18 cellular contexts compared by ENCODE assay signal in the genomic region with DNA sequence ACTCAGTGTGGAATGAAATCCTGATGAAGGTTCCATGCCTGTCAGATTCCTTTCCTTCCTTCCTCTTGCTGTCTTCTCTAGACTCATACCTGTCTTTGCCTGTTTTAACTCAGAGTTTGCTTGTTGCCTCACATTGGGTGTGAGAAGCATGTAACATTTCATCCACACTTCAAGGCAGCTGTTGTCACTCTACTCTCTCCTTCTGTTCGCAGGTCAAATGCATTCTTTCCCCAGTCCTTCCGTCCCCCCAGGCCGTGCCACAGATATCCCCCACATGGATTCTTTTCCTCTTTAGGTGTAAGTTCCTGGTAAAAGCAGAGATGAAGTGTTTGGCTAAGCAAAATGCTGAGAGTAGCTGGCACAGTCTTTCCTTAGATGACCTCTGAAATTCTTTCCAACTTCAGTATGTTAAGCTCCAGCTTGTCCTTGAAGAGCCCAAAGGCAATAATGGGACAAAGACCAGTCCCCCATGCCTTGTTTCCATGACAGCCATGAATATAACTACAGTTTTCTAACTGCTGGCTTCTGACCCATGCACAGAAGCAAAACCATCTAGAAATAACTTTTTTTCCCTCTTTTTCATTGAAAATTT.
A peak's percentile ranks its signal among the peaks of the same experiment; 100 is the strongest.
DNase-seq lines count a peak whose midpoint lies in the region; ATAC-seq and TF ChIP-seq lines count a peak whose summit lies in the region.
"Had no signal": no experiment of that assay in that cellular context is flagged by ENCODE, and none has a peak within 500 bp of the region (broad histone marks: within the 10 kb centered on the region; RNA-seq: fewer than 3 reads in every experiment).

No MANE protein-coding gene starts in this region.

- H2BK5ac ChIP-seq in neuronal stem cell (ENCODE audit: low read length) = no peak overlapping the region

- no peaks in the 10 kb centered on the region for H3K36me3 ChIP-seq in cardiac muscle cell
- H3K36me3 ChIP-seq in neuronal stem cell (replicated peaks in 1 of 2; ENCODE audit: control insufficient read depth in 2 of 2, insufficient read depth in 2 of 2, low read length in 2 of 2) = no peaks in the 10 kb centered on the region
- H3K36me3 ChIP-seq: BLaER1 had no signal

- no peaks in the 10 kb centered on the region for H3K27me3 ChIP-seq in cardiac muscle cell
- H3K27me3 ChIP-seq in neuronal stem cell (ENCODE audit: control insufficient read depth in 3 of 3, insufficient read depth in 3 of 3, low read depth in 1 of 3, low read length in 3 of 3) = peaks cover 0 to 7% (median 0%) of the 10 kb centered on the region in 3 experiments
- H3K27me3 ChIP-seq: BLaER1 had no signal

- peak; percentile 21 for DNase-seq in ELF-1 (ENCODE audit: low read depth, low spot score)
- DNase-seq in cardiac muscle cell (ENCODE audit: low read depth in 1 of 2, low spot score in 1 of 2) = peak in 1 of 2 donors; percentile 69
- DNase-seq in left ventricle myocardium superior = no peak
- no peak for DNase-seq in neuronal stem cell (ENCODE audit: low spot score)
- no peak for DNase-seq in kidney tubule cell (ENCODE audit: low spot score)
- no peak for DNase-seq in T1000 (lab: John Stamatoyannopoulos, UW)
- DNase-seq: 8988T; AML-193; Caco-2; CD8-positive, alpha-beta memory T cell; DND-41; GF-D8; H7 had no signal

- TF ChIP-seq CTCF in cardiac muscle cell (IDR thresholded peaks at IDR 0.05; ENCODE audit: low read depth, low read length) = no peak

- H3K79me1 ChIP-seq in neuronal stem cell (ENCODE audit: low read depth, low read length) = no peaks in the 10 kb centered on the region

- H2BK15ac ChIP-seq in neuronal stem cell (ENCODE audit: low read length) = no peak overlapping the region

- no peak overlapping the region for H3K23ac ChIP-seq in neuronal stem cell (ENCODE audit: low read depth, low read length, poor library complexity)

- H3K4ac ChIP-seq in neuronal stem cell (ENCODE audit: low read length) = no peak overlapping the region

- WGBS in neuronal stem cell (ENCODE audit: extremely low coverage in 2 of 2, insufficient read length in 2 of 2, insufficient replicate concordance in 1 of 2), 2 donors = no CpG with 5 or more reads among the region's 3 CpGs

- H2BK12ac ChIP-seq in neuronal stem cell (ENCODE audit: low read length) = no peak overlapping the region

- H3K9ac ChIP-seq in neuronal stem cell (ENCODE audit: low read depth, low read length, poor library complexity) = peak overlapping the region; percentile 39
- H3K9ac ChIP-seq: BLaER1 had no signal

- H4K8ac ChIP-seq in neuronal stem cell (ENCODE audit: low read depth, low read length) = no peak overlapping the region

- no peak overlapping the region for H3K4me2 ChIP-seq in neuronal stem cell (ENCODE audit: insufficient read depth, low read length, poor library complexity, severe bottlenecking)
- H3K4me2 ChIP-seq: BLaER1, GM23338 had no signal

- H3K14ac ChIP-seq in neuronal stem cell (ENCODE audit: low read length) = no peak overlapping the region

- H3K27ac ChIP-seq in cardiac muscle cell (peak overlapping the region; percentile 67), neuronal stem cell (replicated peaks; ENCODE audit: low read length) (no peak overlapping the region)
- H3K27ac ChIP-seq: BLaER1 had no signal

- H3K9me3 ChIP-seq in cardiac muscle cell (ENCODE audit: low read depth) = no peaks in the 10 kb centered on the region
- no peaks in the 10 kb centered on the region for H3K9me3 ChIP-seq in neuronal stem cell (replicated peaks in 1 of 2; ENCODE audit: control insufficient read depth in 2 of 2, insufficient read depth in 1 of 2, low read depth in 1 of 2, low read length in 2 of 2)
- H3K9me3 ChIP-seq: BLaER1, Caco-2 had no signal

- no peak overlapping the region for H4K91ac ChIP-seq in neuronal stem cell (ENCODE audit: low read depth, low read length, poor library complexity)

- no peak overlapping the region for H2AFZ ChIP-seq in neuronal stem cell (ENCODE audit: low read length)
- H2AFZ ChIP-seq: GM23338 had no signal

- intact Hi-C loops in left ventricle myocardium superior (cut with micrococcal nuclease) = no loop called here

- no peak overlapping the region for H3K4me3 ChIP-seq in cardiac muscle cell
- no peak overlapping the region for H3K4me3 ChIP-seq in neuronal stem cell (ENCODE audit: low read length in 2 of 2)
- H3K4me3 ChIP-seq: BLaER1, GM23338, K562 had no signal

- peaks cover 16% of the 10 kb centered on the region for H3K4me1 ChIP-seq in cardiac muscle cell (ENCODE audit: low read depth)
- no peaks in the 10 kb centered on the region for H3K4me1 ChIP-seq in neuronal stem cell (ENCODE audit: control insufficient read depth in 2 of 2, insufficient read depth in 1 of 2, low read depth in 1 of 2, low read length in 2 of 2)
- H3K4me1 ChIP-seq: BLaER1 had no signal

- H3K18ac ChIP-seq in neuronal stem cell (ENCODE audit: low read length) = no peak overlapping the region

- H2AK5ac ChIP-seq in neuronal stem cell (ENCODE audit: low read depth, low read length) = no peak overlapping the region

- peak; percentile 86 for ATAC-seq in left ventricle myocardium superior
- ATAC-seq in HG03342 (IDR thresholded peaks at IDR 0.05; ENCODE audit: unreplicated experiment) = no peak
- ATAC-seq: GM23338, HepG2, K562 had no signal

- H2BK120ac ChIP-seq in neuronal stem cell (ENCODE audit: low read depth, low read length) = no peak overlapping the region
